ENCODE assay signal across 16 cellular contexts in the genomic region with DNA sequence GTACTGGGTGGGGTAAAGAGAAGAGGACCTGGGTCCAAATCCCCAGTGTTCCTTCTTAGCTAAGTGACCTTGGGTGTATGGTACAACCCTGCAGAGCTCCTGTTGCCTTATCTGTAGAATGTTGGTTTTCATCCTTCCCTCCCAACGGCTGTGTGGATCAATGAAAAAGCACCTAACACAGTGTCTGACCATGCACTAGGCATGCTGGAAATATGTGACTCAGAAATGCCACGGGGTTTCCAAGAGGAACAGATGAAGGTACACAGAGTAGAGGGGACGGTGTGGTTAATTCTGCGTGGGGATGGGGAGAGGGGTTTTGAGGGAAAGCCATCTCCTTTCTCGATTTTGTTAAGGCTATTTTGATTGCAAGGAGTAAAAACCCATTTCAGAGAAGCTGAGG. TPM values are rescaled to one million over a fixed set of nuclear protein-coding genes. Genes with fewer than 3 reads are reported as not detected.
DNase-seq lines count a peak whose midpoint lies in the region; ATAC-seq and TF ChIP-seq lines count a peak whose summit lies in the region.
"Had no signal": no experiment of that assay in that cellular context is flagged by ENCODE, and none has a peak within 500 bp of the region (broad histone marks: within the 10 kb centered on the region; RNA-seq: fewer than 3 reads in every experiment).

No MANE protein-coding gene starts in this region.

- H3K18ac ChIP-seq in mesenchymal stem cell (ENCODE audit: low read depth in 1 of 2, low read length in 2 of 2), result no peak overlapping the region

- POLR2A ChIA-PET in CD8-positive, alpha-beta T cell (lab: Charles Lee), result interaction anchor here (0.6 to 2.2 kb wide), 3 partner anchors 9 to 78 kb away, joined by 3 to 5 read pairs (median 4); a partner anchor contains a TSS
- POLR2A ChIA-PET in naive thymus-derived CD4-positive, alpha-beta T cell (lab: Charles Lee), result interaction anchor here (0.9 to 1.3 kb wide), 2 partner anchors 8 to 58 kb away, joined by 3 read pairs; no protein-coding TSS in a partner anchor
- POLR2A ChIA-PET in T-cell (lab: Charles Lee), result interaction anchor here in 1 of 2 donors (1.0 kb wide), 1 partner anchor 40 kb away, joined by 3 read pairs; no protein-coding TSS in a partner anchor

- H3K27ac ChIP-seq in CD8-positive, alpha-beta T cell (ENCODE audit: low read depth, low read length), result no peak overlapping the region
- H3K27ac ChIP-seq in naive thymus-derived CD4-positive, alpha-beta T cell (ENCODE audit: low read depth, low read length), result no peak overlapping the region
- H3K27ac ChIP-seq in uterus (no peak overlapping the region), mesenchymal stem cell (ENCODE audit: low read length, poor library complexity, severe bottlenecking) (no peak overlapping the region)
- H3K27ac ChIP-seq: GM23248 had no signal

- DNase-seq in activated T-cell treated with anti-CD3 and anti-CD28 coated beads, Interleukin-2, amount 50 U/mL, for 24 hours, result no peak
- DNase-seq in activated T-cell treated with anti-CD3 and anti-CD28 coated beads, Interleukin-2, amount 50 U/mL, for 1 hour, result no peak
- no peak for DNase-seq in CD8-positive, alpha-beta T cell
- no peak for DNase-seq in naive thymus-derived CD4-positive, alpha-beta T cell
- DNase-seq in uterus (no peak), T-cell (no peak), mesenchymal stem cell (no peak)
- DNase-seq: ACHN; CD4-positive, alpha-beta memory T cell; GM23248; NCI-H1436; NCI-H2081; NCI-H510A treated with DMSO at 0.1 percent for 48 hours had no signal

- no peak overlapping the region for H3K14ac ChIP-seq in mesenchymal stem cell (ENCODE audit: low read length in 2 of 2)

- H2BK15ac ChIP-seq in mesenchymal stem cell (ENCODE audit: low read depth, poor library complexity, severe bottlenecking), result no peak overlapping the region

- ATAC-seq in CD8-positive, alpha-beta T cell, result no peak
- peak; percentile 75 for ATAC-seq in activated T-helper 17 cell treated with anti-CD3 and anti-CD28 coated beads, Interleukin-2, amount 50 U/mL, for 72 hours (replicated peaks)
- no peak for ATAC-seq in naive thymus-derived CD4-positive, alpha-beta T cell
- ATAC-seq in T-cell (replicated peaks in 1 of 4), result no peak
- ATAC-seq: K562, Panc1 had no signal

- CTCF ChIA-PET in CD8-positive, alpha-beta T cell (lab: Charles Lee), result interaction anchor here (1.0 to 4.2 kb wide), 3 partner anchors 9 to 163 kb away, joined by 3 to 31 read pairs (median 16); a partner anchor contains a TSS
- CTCF ChIA-PET in naive thymus-derived CD4-positive, alpha-beta T cell (lab: Charles Lee), result interaction anchor here (0.6 to 1.7 kb wide), 2 partner anchors 9 to 771 kb away, joined by 4 to 5 read pairs; a partner anchor contains a TSS
- CTCF ChIA-PET in T-cell (lab: Charles Lee), result interaction anchor here (0.6 to 1.6 kb wide), 4 partner anchors 9 to 146 kb away, joined by 3 to 6 read pairs (median 4); a partner anchor contains a TSS

- peaks cover 13% of the 10 kb centered on the region for H3K4me1 ChIP-seq in CD8-positive, alpha-beta T cell (ENCODE audit: insufficient read depth, low read length)
- H3K4me1 ChIP-seq in naive thymus-derived CD4-positive, alpha-beta T cell (ENCODE audit: control insufficient read depth in 2 of 2, insufficient read depth in 2 of 2, low read length in 2 of 2), result peaks cover 0 to 12% of the 10 kb centered on the region in 2 donors
- H3K4me1 ChIP-seq in uterus, result no peaks in the 10 kb centered on the region
- peaks cover 4% of the 10 kb centered on the region for H3K4me1 ChIP-seq in mesenchymal stem cell (ENCODE audit: control insufficient read depth, insufficient read depth, low read depth, low read length)

- H2AFZ ChIP-seq in mesenchymal stem cell (ENCODE audit: low read depth, low read length), result no peak overlapping the region
- H2AFZ ChIP-seq: GM23248 had no signal

- intact Hi-C loops in CD8-positive, alpha-beta T cell (cut with DNase I, micrococcal nuclease), result loop anchor here in 1 of 2 experiments (5.0 kb wide), 1 partner anchor 493 kb away; no protein-coding TSS in a partner anchor
- intact Hi-C loops in naive thymus-derived CD4-positive, alpha-beta T cell (cut with micrococcal nuclease), result no loop called here
- intact Hi-C loops in uterus (cut with DNase I; ENCODE audit: low total_unique reads), result no loop called here

- no peak overlapping the region for H3K4ac ChIP-seq in mesenchymal stem cell (ENCODE audit: low read depth in 1 of 2, low read length in 2 of 2)

- peaks cover 30% of the 10 kb centered on the region for H3K36me3 ChIP-seq in CD8-positive, alpha-beta T cell (ENCODE audit: insufficient read depth, low read length)
- H3K36me3 ChIP-seq in naive thymus-derived CD4-positive, alpha-beta T cell (ENCODE audit: control insufficient read depth in 2 of 3, insufficient read depth in 3 of 3, low read length in 3 of 3), result peaks cover 9 to 86% (median 11%) of the 10 kb centered on the region in 3 experiments
- H3K36me3 ChIP-seq in uterus (no peaks in the 10 kb centered on the region), mesenchymal stem cell (ENCODE audit: control insufficient read depth in 1 of 2, insufficient read depth in 2 of 2, low read depth in 1 of 2, low read length in 2 of 2) (peaks cover 16 to 22% of the 10 kb centered on the region in 2 experiments)

- 94% methylated on average over 5 of the region's 5 CpGs for WGBS in mesenchymal stem cell

- no peak overlapping the region for H3K23ac ChIP-seq in mesenchymal stem cell (ENCODE audit: low read length in 2 of 2)

- H3K4me1 Mint-ChIP-seq in activated T-cell treated with anti-CD3 and anti-CD28 coated beads, Interleukin-2, amount 50 U/mL, for 24 hours (ENCODE audit: low read depth), result peaks cover 73% of the 10 kb centered on the region
- H3K4me1 Mint-ChIP-seq in CD8-positive, alpha-beta T cell (ENCODE audit: low read depth), result peaks cover 77% of the 10 kb centered on the region
- H3K4me1 Mint-ChIP-seq in activated T-helper 17 cell treated with anti-CD3 and anti-CD28 coated beads, Interleukin-2, amount 50 U/mL, for 72 hours, result peaks cover 19% of the 10 kb centered on the region
- peaks cover 40 to 97% (median 88%) of the 10 kb centered on the region in 7 donors for H3K4me1 Mint-ChIP-seq in naive thymus-derived CD4-positive, alpha-beta T cell
- peaks cover 75 to 86% (median 83%) of the 10 kb centered on the region in 3 donors for H3K4me1 Mint-ChIP-seq in T-cell

- no peak overlapping the region for H4K91ac ChIP-seq in mesenchymal stem cell (ENCODE audit: low read length)

- H3K4me3 ChIP-seq in CD8-positive, alpha-beta T cell (ENCODE audit: low read depth, low read length), result no peak overlapping the region
- no peak overlapping the region for H3K4me3 ChIP-seq in naive thymus-derived CD4-positive, alpha-beta T cell (ENCODE audit: low read length)
- H3K4me3 ChIP-seq in uterus (no peak overlapping the region), mesenchymal stem cell (ENCODE audit: insufficient read depth in 1 of 2, low read depth in 1 of 2, low read length in 2 of 2) (no peak overlapping the region)
- H3K4me3 ChIP-seq: GM23248, K562 had no signal

- no peak overlapping the region for H2BK120ac ChIP-seq in mesenchymal stem cell (ENCODE audit: low read depth, low read length)

- H3K27ac Mint-ChIP-seq in activated T-cell treated with anti-CD3 and anti-CD28 coated beads, Interleukin-2, amount 50 U/mL, for 24 hours, result peak overlapping the region; percentile 69
- H3K27ac Mint-ChIP-seq in CD8-positive, alpha-beta T cell, result peak overlapping the region; percentile 50
- peak overlapping the region; percentile 56 for H3K27ac Mint-ChIP-seq in activated T-helper 17 cell treated with anti-CD3 and anti-CD28 coated beads, Interleukin-2, amount 50 U/mL, for 72 hours
- H3K27ac Mint-ChIP-seq in naive thymus-derived CD4-positive, alpha-beta T cell, result peak overlapping the region in 5 of 9 donors; percentile 7 to 72 (median 52)
- peak overlapping the region in 1 of 2 donors; percentile 1 for H3K27ac Mint-ChIP-seq in T-cell

- no peak for TF ChIP-seq CTCF in CD8-positive, alpha-beta T cell (IDR thresholded peaks at IDR 0.05)
- TF ChIP-seq CTCF in uterus (IDR thresholded peaks at IDR 0.05), result no peak

- H3K79me1 ChIP-seq in mesenchymal stem cell (replicated peaks; ENCODE audit: low read length, poor library complexity, severe bottlenecking), result peaks cover 5% of the 10 kb centered on the region

- no peak overlapping the region for H3K9ac ChIP-seq in mesenchymal stem cell (ENCODE audit: low read length)
- H3K9ac ChIP-seq: GM23248 had no signal

- no peak overlapping the region for H4K8ac ChIP-seq in mesenchymal stem cell (ENCODE audit: low read length)

- H2AK5ac ChIP-seq in mesenchymal stem cell (ENCODE audit: low read length, severe bottlenecking), result no peak overlapping the region

- no peaks in the 10 kb centered on the region for H3K9me3 ChIP-seq in CD8-positive, alpha-beta T cell (ENCODE audit: low read length)
- no peaks in the 10 kb centered on the region for H3K9me3 ChIP-seq in naive thymus-derived CD4-positive, alpha-beta T cell (ENCODE audit: control insufficient read depth in 2 of 3, low read length in 3 of 3)
- H3K9me3 ChIP-seq in uterus (no peaks in the 10 kb centered on the region), mesenchymal stem cell (ENCODE audit: control insufficient read depth, low read length) (no peaks in the 10 kb centered on the region)

- no peak overlapping the region for H3K4me2 ChIP-seq in mesenchymal stem cell (ENCODE audit: low read length, poor library complexity, severe bottlenecking)

- H3K4me3 Mint-ChIP-seq in activated T-cell treated with anti-CD3 and anti-CD28 coated beads, Interleukin-2, amount 50 U/mL, for 24 hours, result no peak overlapping the region
- H3K4me3 Mint-ChIP-seq in CD8-positive, alpha-beta T cell, result no peak overlapping the region
- H3K4me3 Mint-ChIP-seq in activated T-helper 17 cell treated with anti-CD3 and anti-CD28 coated beads, Interleukin-2, amount 50 U/mL, for 72 hours, result peak overlapping the region; percentile 34
- peak overlapping the region in 1 of 10 donors; percentile 39 for H3K4me3 Mint-ChIP-seq in naive thymus-derived CD4-positive, alpha-beta T cell
- no peak overlapping the region for H3K4me3 Mint-ChIP-seq in T-cell

- no peak overlapping the region for H2BK5ac ChIP-seq in mesenchymal stem cell (ENCODE audit: low read depth, low read length, poor library complexity, severe bottlenecking)

- peaks cover 93% of the 10 kb centered on the region for H3K36me3 Mint-ChIP-seq in activated T-cell treated with anti-CD3 and anti-CD28 coated beads, Interleukin-2, amount 50 U/mL, for 24 hours (ENCODE audit: low read depth)
- peaks cover 85% of the 10 kb centered on the region for H3K36me3 Mint-ChIP-seq in CD8-positive, alpha-beta T cell
- peaks cover 85% of the 10 kb centered on the region for H3K36me3 Mint-ChIP-seq in activated T-helper 17 cell treated with anti-CD3 and anti-CD28 coated beads, Interleukin-2, amount 50 U/mL, for 72 hours (ENCODE audit: low read depth)
- peaks cover 16 to 83% (median 43%) of the 10 kb centered on the region in 5 donors for H3K36me3 Mint-ChIP-seq in naive thymus-derived CD4-positive, alpha-beta T cell
- peaks cover 79% of the 10 kb centered on the region for H3K36me3 Mint-ChIP-seq in T-cell

- H3K27me3 ChIP-seq in CD8-positive, alpha-beta T cell (ENCODE audit: insufficient read depth, low read length), result no peaks in the 10 kb centered on the region
- no peaks in the 10 kb centered on the region for H3K27me3 ChIP-seq in naive thymus-derived CD4-positive, alpha-beta T cell (ENCODE audit: control insufficient read depth in 2 of 2, insufficient read depth in 2 of 2, low read length in 2 of 2)
- H3K27me3 ChIP-seq in uterus, result no peaks in the 10 kb centered on the region
- H3K27me3 ChIP-seq in mesenchymal stem cell (ENCODE audit: control insufficient read depth in 1 of 2, insufficient read depth in 1 of 2, low read length in 2 of 2), result no peaks in the 10 kb centered on the region

- no peak for TF ChIP-seq POLR2A in uterus (IDR thresholded peaks at IDR 0.05)

- no peaks in the 10 kb centered on the region for H3K9me3 Mint-ChIP-seq in activated T-cell treated with anti-CD3 and anti-CD28 coated beads, Interleukin-2, amount 50 U/mL, for 24 hours
- H3K9me3 Mint-ChIP-seq in CD8-positive, alpha-beta T cell, result no peaks in the 10 kb centered on the region
- no peaks in the 10 kb centered on the region for H3K9me3 Mint-ChIP-seq in activated T-helper 17 cell treated with anti-CD3 and anti-CD28 coated beads, Interleukin-2, amount 50 U/mL, for 72 hours
- H3K9me3 Mint-ChIP-seq in naive thymus-derived CD4-positive, alpha-beta T cell, result no peaks in the 10 kb centered on the region
- no peaks in the 10 kb centered on the region for H3K9me3 Mint-ChIP-seq in T-cell
- H3K9me3 Mint-ChIP-seq: CD4-positive, alpha-beta memory T cell had no signal

- no peak overlapping the region for H2BK12ac ChIP-seq in mesenchymal stem cell (ENCODE audit: low read length in 2 of 2)

- no peaks in the 10 kb centered on the region for H3K27me3 Mint-ChIP-seq in activated T-cell treated with anti-CD3 and anti-CD28 coated beads, Interleukin-2, amount 50 U/mL, for 24 hours
- no peaks in the 10 kb centered on the region for H3K27me3 Mint-ChIP-seq in CD8-positive, alpha-beta T cell (ENCODE audit: low read depth)
- no peaks in the 10 kb centered on the region for H3K27me3 Mint-ChIP-seq in activated T-helper 17 cell treated with anti-CD3 and anti-CD28 coated beads, Interleukin-2, amount 50 U/mL, for 72 hours
- no peaks in the 10 kb centered on the region for H3K27me3 Mint-ChIP-seq in naive thymus-derived CD4-positive, alpha-beta T cell
- H3K27me3 Mint-ChIP-seq in T-cell, result no peaks in the 10 kb centered on the region
- H3K27me3 Mint-ChIP-seq: CD4-positive, alpha-beta memory T cell had no signal

RNA-seq across cellular contexts. Expression of a gene that starts 8.6 kb away (rescaled TPM):
- total RNA-seq in CD8-positive, alpha-beta T cell, result 10 to 100 TPM; 22.3 to 22.7 TPM
- total RNA-seq in activated T-helper 17 cell treated with anti-CD3 and anti-CD28 coated beads, Interleukin-2, amount 50 U/mL, for 72 hours, result 10 to 100 TPM; 30.0 to 38.5 TPM
- total RNA-seq in naive thymus-derived CD4-positive, alpha-beta T cell, result 10 to 100 TPM; 35.5 to 65.0 (median 54.5) TPM
- 100 to 1,000 TPM in 1 of 2 donors, 10 to 100 TPM in 1; 84.1 to 127 TPM for polyA plus RNA-seq in naive thymus-derived CD4-positive, alpha-beta T cell
- total RNA-seq in uterus (10 to 100 TPM; 14.2 to 36.8 (median 21.5) TPM), T-cell (10 to 100 TPM; 49.0 to 71.4 (median 59.7) TPM)
- polyA plus RNA-seq in mesenchymal stem cell (2013, experiment 1 of 2), result 21.6 TPM
- 21.8 TPM for polyA plus RNA-seq in mesenchymal stem cell (2013, experiment 2 of 2)

RNA-seq across cellular contexts. Expression of a gene that starts 10.6 kb away (rescaled TPM):
- 1 to 10 TPM; 2.0 to 2.4 TPM for total RNA-seq in CD8-positive, alpha-beta T cell
- total RNA-seq in activated T-helper 17 cell treated with anti-CD3 and anti-CD28 coated beads, Interleukin-2, amount 50 U/mL, for 72 hours, result 1 to 10 TPM; 6.5 to 7.0 TPM
- 1 to 10 TPM; 3.1 to 6.4 (median 5.3) TPM for total RNA-seq in naive thymus-derived CD4-positive, alpha-beta T cell
- polyA plus RNA-seq in naive thymus-derived CD4-positive, alpha-beta T cell, result 10 to 100 TPM in 1 of 2 donors, 1 to 10 TPM in 1; 5.3 to 10.1 TPM
- 10 to 100 TPM in 1 of 4 donors, 1 to 10 TPM in 3; 1.0 to 11.5 (median 4.0) TPM for total RNA-seq in uterus
- total RNA-seq in T-cell, result 1 to 10 TPM; 3.4 to 5.6 (median 5.4) TPM
- polyA plus RNA-seq in mesenchymal stem cell (2013, experiment 1 of 2), result 9.8 TPM
- polyA plus RNA-seq in mesenchymal stem cell (2013, experiment 2 of 2), result 8.9 TPM
